In genomic region chr10:93893646-93894515, GRCh38 we compare ENCODE assay signal across 1 cellular context.
TF ChIP-seq lines count a peak whose summit lies in the region.

SLC35G1 (plus strand) TSS chr10:93893978; CDS start chr10:93894034, 56 bp downstream.

TF ChIP-seq in HepG2, 621 proteins besides CTCF, POLR2A, EP300 and RAD21 (continued from another document and continues in another):
- TF ChIP-seq, protein P1, sequence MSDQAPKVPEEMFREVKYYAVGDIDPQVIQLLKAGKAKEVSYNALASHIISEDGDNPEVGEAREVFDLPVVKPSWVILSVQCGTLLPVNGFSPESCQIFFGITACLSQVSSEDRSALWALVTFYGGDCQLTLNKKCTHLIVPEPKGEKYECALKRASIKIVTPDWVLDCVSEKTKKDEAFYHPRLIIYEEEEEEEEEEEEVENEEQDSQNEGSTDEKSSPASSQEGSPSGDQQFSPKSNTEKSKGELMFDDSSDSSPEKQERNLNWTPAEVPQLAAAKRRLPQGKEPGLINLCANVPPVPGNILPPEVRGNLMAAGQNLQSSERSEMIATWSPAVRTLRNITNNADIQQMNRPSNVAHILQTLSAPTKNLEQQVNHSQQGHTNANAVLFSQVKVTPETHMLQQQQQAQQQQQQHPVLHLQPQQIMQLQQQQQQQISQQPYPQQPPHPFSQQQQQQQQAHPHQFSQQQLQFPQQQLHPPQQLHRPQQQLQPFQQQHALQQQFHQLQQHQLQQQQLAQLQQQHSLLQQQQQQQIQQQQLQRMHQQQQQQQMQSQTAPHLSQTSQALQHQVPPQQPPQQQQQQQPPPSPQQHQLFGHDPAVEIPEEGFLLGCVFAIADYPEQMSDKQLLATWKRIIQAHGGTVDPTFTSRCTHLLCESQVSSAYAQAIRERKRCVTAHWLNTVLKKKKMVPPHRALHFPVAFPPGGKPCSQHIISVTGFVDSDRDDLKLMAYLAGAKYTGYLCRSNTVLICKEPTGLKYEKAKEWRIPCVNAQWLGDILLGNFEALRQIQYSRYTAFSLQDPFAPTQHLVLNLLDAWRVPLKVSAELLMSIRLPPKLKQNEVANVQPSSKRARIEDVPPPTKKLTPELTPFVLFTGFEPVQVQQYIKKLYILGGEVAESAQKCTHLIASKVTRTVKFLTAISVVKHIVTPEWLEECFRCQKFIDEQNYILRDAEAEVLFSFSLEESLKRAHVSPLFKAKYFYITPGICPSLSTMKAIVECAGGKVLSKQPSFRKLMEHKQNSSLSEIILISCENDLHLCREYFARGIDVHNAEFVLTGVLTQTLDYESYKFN (CRISPR knock-in tag; conservative IDR thresholded peaks at IDR 0.05) = 0 out of 2 replicates have a peak, but pooled peaks have one; percentile 22
- TF ChIP-seq SAP130 (CRISPR knock-in tag; IDR thresholded peaks at IDR 0.05; ENCODE audit: low read depth) (peak; percentile 58; the same call in 1 of the 2 replicates), FOXJ3 (CRISPR knock-in tag; IDR thresholded peaks at IDR 0.05; ENCODE audit: borderline replicate concordance) (no peak), DMAP1 (CRISPR knock-in tag; IDR thresholded peaks at IDR 0.05) (no peak), ZNF777 (CRISPR knock-in tag; IDR thresholded peaks at IDR 0.05) (peak; percentile 86), ZNF790 (CRISPR knock-in tag; IDR thresholded peaks at IDR 0.05; ENCODE audit: borderline replicate concordance) (peak; percentile 64; the same call in 1 of the 2 replicates), YEATS4 (CRISPR knock-in tag; IDR thresholded peaks at IDR 0.05; ENCODE audit: borderline replicate concordance) (0 out of 2 replicates have a peak, but pooled peaks have one; percentile 29), ZSCAN25 (CRISPR knock-in tag; IDR thresholded peaks at IDR 0.05) (0 out of 2 replicates have a peak, but pooled peaks have one; percentile 28), GFI1 (CRISPR knock-in tag; IDR thresholded peaks at IDR 0.05; ENCODE audit: borderline replicate concordance) (no peak), ZNF124 (CRISPR knock-in tag; IDR thresholded peaks at IDR 0.05) (no peak), ZFX (CRISPR knock-in tag; IDR thresholded peaks at IDR 0.05; ENCODE audit: low read depth) (peak; percentile 50), FOXC1 (CRISPR knock-in tag; IDR thresholded peaks at IDR 0.05; ENCODE audit: borderline replicate concordance) (peak; percentile 78; the same call in 1 of the 2 replicates), RBFOX2 (IDR thresholded peaks at IDR 0.05; ENCODE audit: low read depth, low read length) (peak; percentile 69), ZNF616 (CRISPR knock-in tag; IDR thresholded peaks at IDR 0.05; ENCODE audit: low read depth) (0 out of 2 replicates have a peak, but pooled peaks have one; percentile 62), ZNF883 (CRISPR knock-in tag; IDR thresholded peaks at IDR 0.05; ENCODE audit: not compliant biosample characterization) (peak; percentile 72), ZNF501 (CRISPR knock-in tag; IDR thresholded peaks at IDR 0.05) (no peak), ZBTB7B (CRISPR knock-in tag; IDR thresholded peaks at IDR 0.05) (peak; percentile 13; the same call in 1 of the 2 replicates), TFDP1 (CRISPR knock-in tag; IDR thresholded peaks at IDR 0.05; ENCODE audit: borderline replicate concordance) (peak; percentile 82; the same call in 1 of the 2 replicates), SPEN (CRISPR knock-in tag; IDR thresholded peaks at IDR 0.05; ENCODE audit: low read depth) (0 out of 2 replicates have a peak, but pooled peaks have one; percentile 45), PHF20 (CRISPR knock-in tag; IDR thresholded peaks at IDR 0.05) (peak; percentile 59; the same call in 1 of the 2 replicates), GABPB1 (CRISPR knock-in tag; IDR thresholded peaks at IDR 0.05) (peak; percentile 79), ZSCAN21 (CRISPR knock-in tag; IDR thresholded peaks at IDR 0.05; ENCODE audit: borderline replicate concordance) (peak; percentile 50; the same call in 1 of the 2 replicates), ZNF772 (CRISPR knock-in tag; IDR thresholded peaks at IDR 0.05) (no peak), PAX8 (CRISPR knock-in tag; IDR thresholded peaks at IDR 0.05; ENCODE audit: borderline replicate concordance) (peak; percentile 38; the same call in 1 of the 2 replicates), ZFP37 (CRISPR knock-in tag; IDR thresholded peaks at IDR 0.05; ENCODE audit: borderline replicate concordance) (no peak), MED1 (CRISPR knock-in tag; IDR thresholded peaks at IDR 0.05) (peak; percentile 38), NFKB2 (CRISPR knock-in tag; IDR thresholded peaks at IDR 0.05; ENCODE audit: borderline replicate concordance) (peak; percentile 40; the same call in 1 of the 2 replicates), HMGXB4 (CRISPR knock-in tag; IDR thresholded peaks at IDR 0.05; ENCODE audit: borderline replicate concordance in 1 of 2, low read depth in 1 of 2) (peak in 1 of 2 experiments; percentile 56; a peak in 1 of 4 replicates), ZNF430 (CRISPR knock-in tag; IDR thresholded peaks at IDR 0.05) (peak; percentile 72), SALL1 (CRISPR knock-in tag; IDR thresholded peaks at IDR 0.05) (peak; percentile 65), ZNF547 (CRISPR knock-in tag; IDR thresholded peaks at IDR 0.05) (peak; percentile 46; the same call in 1 of the 2 replicates), ZMYM2 (CRISPR knock-in tag; IDR thresholded peaks at IDR 0.05) (no peak), POLR2AphosphoS5 (IDR thresholded peaks at IDR 0.05; ENCODE audit: low read depth, low read length) (0 out of 2 replicates have a peak, but pooled peaks have one; percentile 35), ZMYM4 (CRISPR knock-in tag; IDR thresholded peaks at IDR 0.05) (peak; percentile 63; the same call in 1 of the 2 replicates), KLF12 (CRISPR knock-in tag; IDR thresholded peaks at IDR 0.05; ENCODE audit: borderline replicate concordance) (peak; percentile 31; the same call in 1 of the 2 replicates), CHCHD3 (CRISPR knock-in tag; IDR thresholded peaks at IDR 0.05) (peak; percentile 39; the same call in 1 of the 2 replicates)
- TF ChIP-seq, protein P2, sequence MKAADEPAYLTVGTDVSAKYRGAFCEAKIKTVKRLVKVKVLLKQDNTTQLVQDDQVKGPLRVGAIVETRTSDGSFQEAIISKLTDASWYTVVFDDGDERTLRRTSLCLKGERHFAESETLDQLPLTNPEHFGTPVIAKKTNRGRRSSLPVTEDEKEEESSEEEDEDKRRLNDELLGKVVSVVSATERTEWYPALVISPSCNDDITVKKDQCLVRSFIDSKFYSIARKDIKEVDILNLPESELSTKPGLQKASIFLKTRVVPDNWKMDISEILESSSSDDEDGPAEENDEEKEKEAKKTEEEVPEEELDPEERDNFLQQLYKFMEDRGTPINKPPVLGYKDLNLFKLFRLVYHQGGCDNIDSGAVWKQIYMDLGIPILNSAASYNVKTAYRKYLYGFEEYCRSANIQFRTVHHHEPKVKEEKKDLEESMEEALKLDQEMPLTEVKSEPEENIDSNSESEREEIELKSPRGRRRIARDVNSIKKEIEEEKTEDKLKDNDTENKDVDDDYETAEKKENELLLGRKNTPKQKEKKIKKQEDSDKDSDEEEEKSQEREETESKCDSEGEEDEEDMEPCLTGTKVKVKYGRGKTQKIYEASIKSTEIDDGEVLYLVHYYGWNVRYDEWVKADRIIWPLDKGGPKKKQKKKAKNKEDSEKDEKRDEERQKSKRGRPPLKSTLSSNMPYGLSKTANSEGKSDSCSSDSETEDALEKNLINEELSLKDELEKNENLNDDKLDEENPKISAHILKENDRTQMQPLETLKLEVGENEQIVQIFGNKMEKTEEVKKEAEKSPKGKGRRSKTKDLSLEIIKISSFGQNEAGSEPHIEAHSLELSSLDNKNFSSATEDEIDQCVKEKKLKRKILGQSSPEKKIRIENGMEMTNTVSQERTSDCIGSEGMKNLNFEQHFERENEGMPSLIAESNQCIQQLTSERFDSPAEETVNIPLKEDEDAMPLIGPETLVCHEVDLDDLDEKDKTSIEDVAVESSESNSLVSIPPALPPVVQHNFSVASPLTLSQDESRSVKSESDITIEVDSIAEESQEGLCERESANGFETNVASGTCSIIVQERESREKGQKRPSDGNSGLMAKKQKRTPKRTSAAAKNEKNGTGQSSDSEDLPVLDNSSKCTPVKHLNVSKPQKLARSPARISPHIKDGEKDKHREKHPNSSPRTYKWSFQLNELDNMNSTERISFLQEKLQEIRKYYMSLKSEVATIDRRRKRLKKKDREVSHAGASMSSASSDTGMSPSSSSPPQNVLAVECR (CRISPR knock-in tag; IDR thresholded peaks at IDR 0.05; ENCODE audit: borderline replicate concordance) = peak; percentile 61; the same call in 1 of the 2 replicates
- TF ChIP-seq, protein P3, sequence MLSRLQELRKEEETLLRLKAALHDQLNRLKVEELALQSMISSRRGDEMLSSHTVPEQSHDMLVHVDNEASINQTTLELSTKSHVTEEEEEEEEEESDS (CRISPR knock-in tag; IDR thresholded peaks at IDR 0.05; ENCODE audit: borderline replicate concordance) = no peak
- TF ChIP-seq, protein P4, sequence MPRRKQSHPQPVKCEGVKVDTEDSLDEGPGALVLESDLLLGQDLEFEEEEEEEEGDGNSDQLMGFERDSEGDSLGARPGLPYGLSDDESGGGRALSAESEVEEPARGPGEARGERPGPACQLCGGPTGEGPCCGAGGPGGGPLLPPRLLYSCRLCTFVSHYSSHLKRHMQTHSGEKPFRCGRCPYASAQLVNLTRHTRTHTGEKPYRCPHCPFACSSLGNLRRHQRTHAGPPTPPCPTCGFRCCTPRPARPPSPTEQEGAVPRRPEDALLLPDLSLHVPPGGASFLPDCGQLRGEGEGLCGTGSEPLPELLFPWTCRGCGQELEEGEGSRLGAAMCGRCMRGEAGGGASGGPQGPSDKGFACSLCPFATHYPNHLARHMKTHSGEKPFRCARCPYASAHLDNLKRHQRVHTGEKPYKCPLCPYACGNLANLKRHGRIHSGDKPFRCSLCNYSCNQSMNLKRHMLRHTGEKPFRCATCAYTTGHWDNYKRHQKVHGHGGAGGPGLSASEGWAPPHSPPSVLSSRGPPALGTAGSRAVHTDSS (CRISPR knock-in tag; conservative IDR thresholded peaks at IDR 0.05) = no peak
- TF ChIP-seq, protein P5, sequence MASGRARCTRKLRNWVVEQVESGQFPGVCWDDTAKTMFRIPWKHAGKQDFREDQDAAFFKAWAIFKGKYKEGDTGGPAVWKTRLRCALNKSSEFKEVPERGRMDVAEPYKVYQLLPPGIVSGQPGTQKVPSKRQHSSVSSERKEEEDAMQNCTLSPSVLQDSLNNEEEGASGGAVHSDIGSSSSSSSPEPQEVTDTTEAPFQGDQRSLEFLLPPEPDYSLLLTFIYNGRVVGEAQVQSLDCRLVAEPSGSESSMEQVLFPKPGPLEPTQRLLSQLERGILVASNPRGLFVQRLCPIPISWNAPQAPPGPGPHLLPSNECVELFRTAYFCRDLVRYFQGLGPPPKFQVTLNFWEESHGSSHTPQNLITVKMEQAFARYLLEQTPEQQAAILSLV (CRISPR knock-in tag; IDR thresholded peaks at IDR 0.05; ENCODE audit: borderline replicate concordance) = peak; percentile 66; the same call in 1 of the 2 replicates
- TF ChIP-seq, protein P6, sequence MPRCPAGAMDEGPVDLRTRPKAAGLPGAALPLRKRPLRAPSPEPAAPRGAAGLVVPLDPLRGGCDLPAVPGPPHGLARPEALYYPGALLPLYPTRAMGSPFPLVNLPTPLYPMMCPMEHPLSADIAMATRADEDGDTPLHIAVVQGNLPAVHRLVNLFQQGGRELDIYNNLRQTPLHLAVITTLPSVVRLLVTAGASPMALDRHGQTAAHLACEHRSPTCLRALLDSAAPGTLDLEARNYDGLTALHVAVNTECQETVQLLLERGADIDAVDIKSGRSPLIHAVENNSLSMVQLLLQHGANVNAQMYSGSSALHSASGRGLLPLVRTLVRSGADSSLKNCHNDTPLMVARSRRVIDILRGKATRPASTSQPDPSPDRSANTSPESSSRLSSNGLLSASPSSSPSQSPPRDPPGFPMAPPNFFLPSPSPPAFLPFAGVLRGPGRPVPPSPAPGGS (CRISPR knock-in tag; IDR thresholded peaks at IDR 0.05) = 0 out of 2 replicates have a peak, but pooled peaks have one; percentile 48
- TF ChIP-seq, protein P7, sequence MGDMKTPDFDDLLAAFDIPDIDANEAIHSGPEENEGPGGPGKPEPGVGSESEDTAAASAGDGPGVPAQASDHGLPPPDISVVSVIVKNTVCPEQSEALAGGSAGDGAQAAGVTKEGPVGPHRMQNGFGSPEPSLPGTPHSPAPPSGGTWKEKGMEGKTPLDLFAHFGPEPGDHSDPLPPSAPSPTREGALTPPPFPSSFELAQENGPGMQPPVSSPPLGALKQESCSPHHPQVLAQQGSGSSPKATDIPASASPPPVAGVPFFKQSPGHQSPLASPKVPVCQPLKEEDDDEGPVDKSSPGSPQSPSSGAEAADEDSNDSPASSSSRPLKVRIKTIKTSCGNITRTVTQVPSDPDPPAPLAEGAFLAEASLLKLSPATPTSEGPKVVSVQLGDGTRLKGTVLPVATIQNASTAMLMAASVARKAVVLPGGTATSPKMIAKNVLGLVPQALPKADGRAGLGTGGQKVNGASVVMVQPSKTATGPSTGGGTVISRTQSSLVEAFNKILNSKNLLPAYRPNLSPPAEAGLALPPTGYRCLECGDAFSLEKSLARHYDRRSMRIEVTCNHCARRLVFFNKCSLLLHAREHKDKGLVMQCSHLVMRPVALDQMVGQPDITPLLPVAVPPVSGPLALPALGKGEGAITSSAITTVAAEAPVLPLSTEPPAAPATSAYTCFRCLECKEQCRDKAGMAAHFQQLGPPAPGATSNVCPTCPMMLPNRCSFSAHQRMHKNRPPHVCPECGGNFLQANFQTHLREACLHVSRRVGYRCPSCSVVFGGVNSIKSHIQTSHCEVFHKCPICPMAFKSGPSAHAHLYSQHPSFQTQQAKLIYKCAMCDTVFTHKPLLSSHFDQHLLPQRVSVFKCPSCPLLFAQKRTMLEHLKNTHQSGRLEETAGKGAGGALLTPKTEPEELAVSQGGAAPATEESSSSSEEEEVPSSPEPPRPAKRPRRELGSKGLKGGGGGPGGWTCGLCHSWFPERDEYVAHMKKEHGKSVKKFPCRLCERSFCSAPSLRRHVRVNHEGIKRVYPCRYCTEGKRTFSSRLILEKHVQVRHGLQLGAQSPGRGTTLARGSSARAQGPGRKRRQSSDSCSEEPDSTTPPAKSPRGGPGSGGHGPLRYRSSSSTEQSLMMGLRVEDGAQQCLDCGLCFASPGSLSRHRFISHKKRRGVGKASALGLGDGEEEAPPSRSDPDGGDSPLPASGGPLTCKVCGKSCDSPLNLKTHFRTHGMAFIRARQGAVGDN (CRISPR knock-in tag; IDR thresholded peaks at IDR 0.05) = peak; percentile 93
